In genomic region chr3:131544557-131544956, GRCh38 we compare ENCODE assay signal across 18 cellular contexts. TPM values are rescaled to one million over a fixed set of nuclear protein-coding genes. Genes with fewer than 3 reads are reported as not detected.
A peak's percentile ranks its signal among the peaks of the same experiment; 100 is the strongest.
DNase-seq lines count a peak whose midpoint lies in the region; ATAC-seq, FAIRE-seq and TF ChIP-seq lines count a peak whose summit lies in the region.
"Had no signal": no experiment of that assay in that cellular context is flagged by ENCODE, and none has a peak within 500 bp of the region (broad histone marks: within the 10 kb centered on the region; RNA-seq: fewer than 3 reads in every experiment).

No MANE protein-coding gene starts in this region.

- H3K9me3 ChIP-seq in HCT116 (ENCODE audit: control insufficient read depth in 1 of 2, insufficient read depth in 1 of 2, low read depth in 1 of 2, low read length in 2 of 2) (no peaks in the 10 kb centered on the region), keratinocyte (ENCODE audit: control insufficient read depth, low read depth, low read length) (no peaks in the 10 kb centered on the region), spleen (no peaks in the 10 kb centered on the region), adrenal gland (replicated peaks in 1 of 3) (no peaks in the 10 kb centered on the region)
- H3K9me3 ChIP-seq: SJCRH30 had no signal

- FAIRE-seq in keratinocyte (lab: Jason Lieb, UNC) = peak; percentile 90
- FAIRE-seq: GM12878 had no signal

- H3K4me3 Mint-ChIP-seq in Calu3 (ENCODE audit: low read depth, unreplicated experiment) = no peak overlapping the region
- H3K4me3 Mint-ChIP-seq in osteocyte (ENCODE audit: unreplicated experiment) = no peak overlapping the region
- H3K4me3 Mint-ChIP-seq: B cell had no signal

- POLR2A ChIA-PET in HCT116 (lab: Charles Lee) = no interaction called here

- WGBS in spleen, 5 donors = 61 to 93% (median 84%) methylated on average over 2 of the region's 2 CpGs
- WGBS in adrenal gland, 4 donors = 89 to 100% (median 93%) methylated on average over 2 of the region's 2 CpGs

- peak overlapping the region; percentile 7 for H2AFZ ChIP-seq in HCT116 (ENCODE audit: low read depth, low read length, poor library complexity, severe bottlenecking)
- no peak overlapping the region for H2AFZ ChIP-seq in keratinocyte (ENCODE audit: control insufficient read depth, low read length)

- H3K4me1 ChIP-seq in HCT116 (ENCODE audit: control insufficient read depth in 1 of 2, insufficient read depth in 2 of 2, low read length in 2 of 2) (peaks cover 7 to 14% of the 10 kb centered on the region in 2 experiments), keratinocyte (ENCODE audit: control insufficient read depth, extremely low read depth, insufficient read depth, low read length) (peaks cover 12% of the 10 kb centered on the region), spleen (no peaks in the 10 kb centered on the region), adrenal gland (replicated peaks in 1 of 2) (peaks cover 7 to 10% of the 10 kb centered on the region in 2 donors)
- H3K4me1 ChIP-seq: SJCRH30 had no signal

- H3K4me2 ChIP-seq in HCT116 (ENCODE audit: low read length) (peak overlapping the region; percentile 47), keratinocyte (ENCODE audit: control insufficient read depth, extremely low read depth, insufficient read depth, low read depth, low read length) (no peak overlapping the region)
- H3K4me2 ChIP-seq: KMS-11 had no signal

- H3K27me3 ChIP-seq in HCT116 (ENCODE audit: insufficient read depth, low read length) (no peaks in the 10 kb centered on the region), keratinocyte (ENCODE audit: control insufficient read depth, extremely low read depth, insufficient read depth, low read length) (peaks cover 3% of the 10 kb centered on the region), spleen (replicated peaks in 1 of 7) (peaks cover 0 to 6% (median 0%) of the 10 kb centered on the region in 7 donors), adrenal gland (no peaks in the 10 kb centered on the region)
- H3K27me3 ChIP-seq: SJCRH30 had no signal

- intact Hi-C loops in Calu3 (cut with micrococcal nuclease; ENCODE audit: unreplicated experiment) = loop anchor here (10.0 kb wide), 1 partner anchor 640 kb away; no protein-coding TSS in a partner anchor
- intact Hi-C loops in HCT116 (cut with micrococcal nuclease) = no loop called here
- intact Hi-C loops in spleen (cut with DNase I; ENCODE audit: low total_unique reads) = no loop called here
- intact Hi-C loops in adrenal gland (cut with DNase I) = no loop called here

- H3K4me1 Mint-ChIP-seq in Calu3 (ENCODE audit: low read depth, unreplicated experiment) (peaks cover 14% of the 10 kb centered on the region), osteocyte (ENCODE audit: unreplicated experiment) (no peaks in the 10 kb centered on the region)
- H3K4me1 Mint-ChIP-seq: B cell had no signal

- no peaks in the 10 kb centered on the region for H3K9me3 Mint-ChIP-seq in Calu3 (ENCODE audit: low read depth, unreplicated experiment)
- H3K9me3 Mint-ChIP-seq in osteocyte (ENCODE audit: unreplicated experiment) = no peaks in the 10 kb centered on the region

- H3K27me3 Mint-ChIP-seq in Calu3 (ENCODE audit: unreplicated experiment) (no peaks in the 10 kb centered on the region), osteocyte (ENCODE audit: unreplicated experiment) (peaks cover 3% of the 10 kb centered on the region)

- H3K9ac ChIP-seq in HCT116 (ENCODE audit: low read length) (no peak overlapping the region), keratinocyte (ENCODE audit: control insufficient read depth, extremely low read depth, insufficient read depth, low read length) (no peak overlapping the region)
- H3K9ac ChIP-seq: KMS-11 had no signal

- no peak for TF ChIP-seq RAD21 in HCT116 (IDR thresholded peaks at IDR 0.05; ENCODE audit: low read depth)

- TF ChIP-seq POLR2A in HCT116 (IDR thresholded peaks at IDR 0.05; ENCODE audit: borderline replicate concordance, extremely low read depth, insufficient read depth, insufficient read length) = no peak
- no peak for TF ChIP-seq POLR2A in spleen (IDR thresholded peaks at IDR 0.05)
- no peak for TF ChIP-seq POLR2A in adrenal gland (IDR thresholded peaks at IDR 0.05)

- H3K9me1 ChIP-seq in keratinocyte (ENCODE audit: control insufficient read depth, extremely low read depth, insufficient read depth, low read length) = no peaks in the 10 kb centered on the region

- no TSS peak for BruUV-seq in Calu3 (replicated peaks; lab: Mats Ljungman, UMichigan)
- no TSS peak for BruUV-seq in HCT116 (replicated peaks; lab: Mats Ljungman, UMichigan)

- H3K27ac Mint-ChIP-seq in Calu3 (ENCODE audit: unreplicated experiment) = peak overlapping the region; percentile 27
- H3K27ac Mint-ChIP-seq in osteocyte (ENCODE audit: unreplicated experiment) = no peak overlapping the region
- H3K27ac Mint-ChIP-seq: B cell had no signal

- DNase-seq in Calu3 (no peak), HCT116 (ENCODE audit: low read depth, low spot score) (no peak), keratinocyte (ENCODE audit: low read depth, low spot score) (peak; percentile 26), spleen (no peak), adrenal gland (no peak), foreskin fibroblast (no peak), osteocyte (ENCODE audit: extremely low spot score, unreplicated experiment) (no peak)
- DNase-seq: EL, MV-4-11, NCI-H1694 treated with DMSO at 0.1 percent for 48 hours, NCI-H226, NCI-H524, NCI-H82, SJCRH30 had no signal

- H3K79me2 ChIP-seq in HCT116 (ENCODE audit: insufficient read depth, low read length) = no peaks in the 10 kb centered on the region
- H3K79me2 ChIP-seq in keratinocyte (ENCODE audit: control insufficient read depth, insufficient read depth, low read length) = no peaks in the 10 kb centered on the region

- dilution Hi-C loops in keratinocyte (cut with MboI; ENCODE audit: extremely low pct_ligation_motif_present, low sequenced_read_pairs) = no loop called here

- RAD21 ChIA-PET in HCT116 (lab: Charles Lee; ENCODE audit: low non-redundant PET in 1 of 2, low total read pairs in 2 of 2, uncharacterized antibody in 2 of 2, unreplicated experiment in 2 of 2) = no interaction called here

- H3K36me3 ChIP-seq in HCT116 (ENCODE audit: control insufficient read depth in 1 of 2, insufficient read depth in 2 of 2, low read length in 2 of 2) (no peaks in the 10 kb centered on the region), keratinocyte (ENCODE audit: control insufficient read depth in 2 of 2, extremely low read depth in 1 of 2, insufficient read depth in 2 of 2, low read length in 2 of 2) (no peaks in the 10 kb centered on the region), spleen (no peaks in the 10 kb centered on the region), adrenal gland (replicated peaks in 1 of 2) (no peaks in the 10 kb centered on the region)
- H3K36me3 ChIP-seq: SJCRH30 had no signal

- CTCF ChIA-PET in Calu3 (lab: Charles Lee) (no interaction called here), HCT116 (lab: Charles Lee) (no interaction called here)

- no peaks in the 10 kb centered on the region for H3K9me2 ChIP-seq in HCT116 (ENCODE audit: insufficient read depth)

- H3K4me3 ChIP-seq in HCT116 (replicated peaks in 1 of 2; ENCODE audit: low read depth in 1 of 2, low read length in 2 of 2) (no peak overlapping the region), keratinocyte (ENCODE audit: control insufficient read depth in 2 of 3, extremely low read depth in 1 of 3, insufficient read depth in 2 of 3, low read depth in 1 of 3, low read length in 3 of 3) (no peak overlapping the region), spleen (no peak overlapping the region), adrenal gland (no peak overlapping the region), foreskin fibroblast (ENCODE audit: low read depth in 1 of 2, low read length in 2 of 2) (no peak overlapping the region)
- H3K4me3 ChIP-seq: GM12878, SJCRH30 had no signal

- TF ChIP-seq CTCF in Calu3 (IDR thresholded peaks at IDR 0.05; ENCODE audit: unreplicated experiment) = no peak
- TF ChIP-seq CTCF in HCT116 (IDR thresholded peaks at IDR 0.05 in 2 of 3, conservative IDR thresholded peaks at IDR 0.05 in 1 of 3; ENCODE audit: borderline replicate concordance in 1 of 3, insufficient read depth in 1 of 3, low read depth in 2 of 3, low read length in 2 of 3) = no peak
- TF ChIP-seq CTCF in keratinocyte (optimal IDR thresholded peaks at IDR 0.05 in 1 of 3, IDR thresholded peaks at IDR 0.05 in 1 of 3, conservative IDR thresholded peaks at IDR 0.05 in 1 of 3; ENCODE audit: extremely low read depth in 1 of 3, insufficient read depth in 2 of 3, low read length in 3 of 3) = no peak
- no peak for TF ChIP-seq CTCF in spleen (IDR thresholded peaks at IDR 0.05 in 8 of 11, conservative IDR thresholded peaks at IDR 0.05 in 3 of 11)
- no peak for TF ChIP-seq CTCF in adrenal gland (IDR thresholded peaks at IDR 0.05)
- TF ChIP-seq CTCF in foreskin fibroblast (IDR thresholded peaks at IDR 0.05; ENCODE audit: low read depth, low read length) = no peak
- TF ChIP-seq CTCF in osteocyte (IDR thresholded peaks at IDR 0.05) = no peak

- H3K27ac ChIP-seq in HCT116 (ENCODE audit: low read depth, low read length) (no peak overlapping the region), keratinocyte (ENCODE audit: control insufficient read depth, insufficient read depth, low read length) (no peak overlapping the region), spleen (peak overlapping the region in 5 of 8 donors; percentile 38 to 61 (median 47)), adrenal gland (peak overlapping the region in 2 of 5 donors; percentile 39 to 45)
- H3K27ac ChIP-seq: HL-60, KMS-11, SJCRH30 had no signal

- H3K36me3 Mint-ChIP-seq in Calu3 (ENCODE audit: insufficient read depth, unreplicated experiment) (no peaks in the 10 kb centered on the region), osteocyte (ENCODE audit: unreplicated experiment) (no peaks in the 10 kb centered on the region)

- ATAC-seq in HCT116 = peak; percentile 56
- ATAC-seq: GM12878 had no signal

- H4K20me1 ChIP-seq in HCT116 (ENCODE audit: insufficient read depth) (no peaks in the 10 kb centered on the region), keratinocyte (ENCODE audit: control insufficient read depth, extremely low read depth, insufficient read depth, low read length) (no peaks in the 10 kb centered on the region)

TF ChIP-seq in HCT116, 20 proteins besides CTCF, POLR2A, EP300 and RAD21 (continues in another document):
- TF ChIP-seq POLR2AphosphoS5 (IDR thresholded peaks at IDR 0.05; ENCODE audit: low read depth, low read length) = no peak

RNA-seq across cellular contexts. Expression of gene MRPL3, which starts 41.8 kb away (rescaled TPM):
- total RNA-seq in Calu3 (2022) (183 and 210 TPM in 2 replicates), HCT116 (2021; ENCODE audit: unreplicated experiment) (142 TPM), spleen (10 to 100 TPM; 39.9 to 60.2 (median 52.7) TPM), adrenal gland (10 to 100 TPM; 48.4 to 96.1 (median 70.6) TPM), osteocyte (37.4 and 39.9 TPM in 2 replicates)
- 69.8 and 88.1 TPM in 2 replicates for polyA plus RNA-seq in HCT116 (2012)
- polyA plus RNA-seq in keratinocyte (122 to 228 TPM (median 124 TPM) in 3 replicates), spleen (10 to 100 TPM; 46.7 to 66.9 (median 52.6) TPM), adrenal gland (100 to 1,000 TPM in 1 of 3 donors, 10 to 100 TPM in 2; 50.0 to 195 (median 62.6) TPM)
- polyA plus RNA-seq in keratinocyte (2011; ENCODE audit: low read depth) = 42.8 TPM
- 142 and 303 TPM in 2 replicates for polyA plus RNA-seq in keratinocyte (2011; cell fraction: cytosol; rRNA removed)
- polyA plus RNA-seq in keratinocyte (2011; cell fraction: nucleus; rRNA removed) = 116 and 135 TPM in 2 replicates
- 54.8 and 92.0 TPM in 2 replicates for polyA plus RNA-seq in keratinocyte (2012; ENCODE audit: low replicate concordance)
- 55.4 to 143 TPM (median 73.3 TPM) in 3 replicates for polyA minus RNA-seq in keratinocyte
- 66.8 TPM for polyA minus RNA-seq in keratinocyte (2011; cell fraction: cytosol; rRNA and poly(A)+ RNA removed)
- 40.8 and 46.4 TPM in 2 replicates for polyA minus RNA-seq in keratinocyte (2011; cell fraction: nucleus; rRNA and poly(A)+ RNA removed)

Comparison
In these comparisons a context has a peak if more than half of its experiments do, and no peak if none do; other contexts are left out.
1. H3K27ac ChIP-seq: peak in spleen (5 of 8); none in HCT116 (single experiment) and keratinocyte (single experiment).